Comparison of ENCODE assay signal across 27 cellular contexts in genomic region chr18:6396843-6397242, GRCh38. TPM values are rescaled to one million over a fixed set of nuclear protein-coding genes. Genes with fewer than 3 reads are reported as not detected.
"Had no signal": no experiment of that assay in that cellular context is flagged by ENCODE, and none has a peak within 500 bp of the region (broad histone marks: within the 10 kb centered on the region; RNA-seq: fewer than 3 reads in every experiment).

No MANE protein-coding gene starts in this region.

- H3K9ac ChIP-seq: neural progenitor cell, parathyroid adenoma had no signal

- H3K36me3 ChIP-seq: neural progenitor cell, ovary, spleen, thoracic aorta, thyroid gland, tibial nerve, upper lobe of left lung, vagina had no signal

- H3K4me2 ChIP-seq: neural progenitor cell, smooth muscle cell had no signal

- H3K27ac ChIP-seq: neural progenitor cell, ovary, parathyroid adenoma, psoas muscle, skin epidermis, spleen, thoracic aorta, tibial nerve, upper lobe of left lung, vagina had no signal

- H2AFZ ChIP-seq: neural progenitor cell, parathyroid adenoma had no signal

- H3K9me3 ChIP-seq: ovary, thoracic aorta, thyroid gland, vagina had no signal

- H3K4me1 ChIP-seq: neural progenitor cell, psoas muscle, tibial nerve, upper lobe of left lung, vagina had no signal

- ATAC-seq: natural killer cell; psoas muscle; right cardiac atrium; sciatic nerve; stimulated activated memory B cell treated with anti-CD40 and anti-IgM and Interleukin-4, amounts not matched to agents 10 μg/mL and 1 μg/mL and 100 μg/mL, for 72 hours; stimulated activated naive CD8-positive, alpha-beta T cell treated with anti-CD3 and anti-CD28 coated beads, Interleukin-15, amount 100 ng/mL, for 72 hours; stimulated activated naive CD8-positive, alpha-beta T cell treated with anti-CD3 and anti-CD28 coated beads, Interleukin-15, Interleukin-2, amounts not matched to agents 100 U/mL and 50 U/mL, for 24 hours had no signal

- DNase-seq: natural killer cell; occipital lobe; ovary; psoas muscle; right cardiac atrium; spleen; stimulated activated CD4-positive, alpha-beta T cell treated with anti-CD3 and anti-CD28 coated beads, Interleukin-12 subunit alpha, Interleukin-12 subunit beta, amount 100 ng/mL, for 4 hours; stimulated activated CD4-positive, alpha-beta T cell treated with anti-CD3 and anti-CD28 coated beads, Interleukin-1b, Interleukin-23, amount 100 ng/mL, for 48 hours; stimulated activated CD4-positive, alpha-beta T cell treated with anti-CD3 and anti-CD28 coated beads, Interleukin-4, amount 100 ng/mL, for 1 hour; stimulated activated CD4-positive, alpha-beta T cell treated with anti-CD3 and anti-CD28 coated beads, Interleukin-4, amount 100 ng/mL, for 4 hours; stimulated activated CD8-positive, alpha-beta memory T cell treated with anti-CD3 and anti-CD28 coated beads, Interleukin-4, amount 100 ng/mL, for 48 hours; stimulated activated naive CD4-positive, alpha-beta T cell; stimulated activated naive CD8-positive, alpha-beta T cell treated with anti-CD3 and anti-CD28 coated beads, Interleukin-15, amount 100 ng/mL, for 72 hours; stimulated activated naive CD8-positive, alpha-beta T cell treated with anti-CD3 and anti-CD28 coated beads, Interleukin-15, Interleukin-2, amounts not matched to agents 100 U/mL and 50 U/mL, for 24 hours; substantia nigra; thyroid gland; trophoblast cell; upper lobe of left lung had no signal

- H3K27me3 ChIP-seq: neural progenitor cell, ovary, spleen, thyroid gland, tibial nerve, upper lobe of left lung, vagina had no signal

- H3K4me3 ChIP-seq: neural progenitor cell, ovary, psoas muscle, skin epidermis, smooth muscle cell, spleen, thoracic aorta, thyroid gland, tibial nerve, upper lobe of left lung, vagina had no signal

RNA-seq across cellular contexts. Expression of gene L3MBTL4, which starts 17.9 kb away (rescaled TPM):
- polyA plus RNA-seq: smooth muscle cell had no signal
